Comparison of ENCODE assay signal across 23 cellular contexts in genomic region chr3:134153761-134154160, GRCh38.
"Had no signal": no experiment of that assay in that cellular context is flagged by ENCODE, and none has a peak within 500 bp of the region (broad histone marks: within the 10 kb centered on the region; RNA-seq: fewer than 3 reads in every experiment).

No MANE protein-coding gene starts in this region.

- H3K4me1 Mint-ChIP-seq: stimulated activated effector memory CD8-positive, alpha-beta T cell treated with anti-CD3 and anti-CD28 coated beads, Interleukin-12 subunit alpha, Interleukin-12 subunit beta, amount 100 ng/mL, for 72 hours had no signal

- FAIRE-seq: small intestine had no signal

- H3K27me3 ChIP-seq: ovary, right atrium auricular region, spleen, suprapubic skin, tibial artery, upper lobe of left lung, vagina had no signal

- ATAC-seq: mucosa of descending colon; naive thymus-derived CD4-positive, alpha-beta T cell; natural killer cell treated with Interleukin-12 subunit alpha and Interleukin-12 subunit beta and Interleukin-15 and Interleukin-18, amount 100 ng/mL, for 72 hours; sciatic nerve; stimulated activated effector memory CD8-positive, alpha-beta T cell treated with anti-CD3 and anti-CD28 coated beads, Interleukin-12 subunit alpha, Interleukin-12 subunit beta, amount 100 ng/mL, for 72 hours had no signal

- H3K9me3 ChIP-seq: left ventricle myocardium inferior, mucosa of descending colon, ovary, right atrium auricular region, spleen, suprapubic skin, thoracic aorta, tibial artery, upper lobe of left lung, vagina had no signal

- H3K36me3 ChIP-seq: ovary had no signal

- H3K27ac Mint-ChIP-seq: natural killer cell treated with Interleukin-12 subunit alpha and Interleukin-12 subunit beta and Interleukin-15 and Interleukin-18, amount 100 ng/mL, for 72 hours; progenitor cell of endocrine pancreas; stimulated activated effector memory CD8-positive, alpha-beta T cell treated with anti-CD3 and anti-CD28 coated beads, Interleukin-12 subunit alpha, Interleukin-12 subunit beta, amount 100 ng/mL, for 72 hours; stimulated activated naive CD8-positive, alpha-beta T cell treated with anti-CD3 and anti-CD28 coated beads, Interleukin-15, Interleukin-2, amounts not matched to agents 100 ng/mL and 50 ng/mL, for 24 hours had no signal

- H3K4me1 ChIP-seq: right atrium auricular region had no signal

- H3K27me3 Mint-ChIP-seq: naive thymus-derived CD4-positive, alpha-beta T cell; natural killer cell treated with Interleukin-12 subunit alpha and Interleukin-12 subunit beta and Interleukin-15 and Interleukin-18, amount 100 ng/mL, for 72 hours; progenitor cell of endocrine pancreas; stimulated activated naive CD8-positive, alpha-beta T cell treated with anti-CD3 and anti-CD28 coated beads, Interleukin-15, Interleukin-2, amounts not matched to agents 100 ng/mL and 50 ng/mL, for 24 hours had no signal

- H3K27ac ChIP-seq: left ventricle myocardium inferior, ovary, right atrium auricular region, spleen, suprapubic skin, thoracic aorta, tibial artery, upper lobe of left lung, vagina had no signal

- DNase-seq: hypothalamus; islet precursor cell; left ventricle myocardium inferior; midbrain; mucosa of descending colon; naive thymus-derived CD4-positive, alpha-beta T cell; ovary; small intestine; spleen; stimulated activated CD4-positive, alpha-beta T cell treated with anti-CD3 and anti-CD28 coated beads, Interleukin-4, amount 100 ng/mL, for 24 hours; stimulated activated naive CD4-positive, alpha-beta T cell; tibial artery had no signal

- H3K4me3 ChIP-seq: left ventricle myocardium inferior, lung, mucosa of descending colon, ovary, right atrium auricular region, spleen, suprapubic skin, thoracic aorta, tibial artery, upper lobe of left lung, vagina had no signal

- H3K9me3 Mint-ChIP-seq: naive thymus-derived CD4-positive, alpha-beta T cell; natural killer cell treated with Interleukin-12 subunit alpha and Interleukin-12 subunit beta and Interleukin-15 and Interleukin-18, amount 100 ng/mL, for 72 hours; stimulated activated effector memory CD8-positive, alpha-beta T cell treated with anti-CD3 and anti-CD28 coated beads, Interleukin-12 subunit alpha, Interleukin-12 subunit beta, amount 100 ng/mL, for 72 hours; stimulated activated naive CD8-positive, alpha-beta T cell treated with anti-CD3 and anti-CD28 coated beads, Interleukin-15, Interleukin-2, amounts not matched to agents 100 ng/mL and 50 ng/mL, for 24 hours had no signal

- H3K4me3 Mint-ChIP-seq: naive thymus-derived CD4-positive, alpha-beta T cell; natural killer cell treated with Interleukin-12 subunit alpha and Interleukin-12 subunit beta and Interleukin-15 and Interleukin-18, amount 100 ng/mL, for 72 hours; stimulated activated effector memory CD8-positive, alpha-beta T cell treated with anti-CD3 and anti-CD28 coated beads, Interleukin-12 subunit alpha, Interleukin-12 subunit beta, amount 100 ng/mL, for 72 hours; stimulated activated naive CD8-positive, alpha-beta T cell treated with anti-CD3 and anti-CD28 coated beads, Interleukin-15, Interleukin-2, amounts not matched to agents 100 ng/mL and 50 ng/mL, for 24 hours had no signal
